Comparison of ENCODE assay signal across 1 cellular context in the genomic region with DNA sequence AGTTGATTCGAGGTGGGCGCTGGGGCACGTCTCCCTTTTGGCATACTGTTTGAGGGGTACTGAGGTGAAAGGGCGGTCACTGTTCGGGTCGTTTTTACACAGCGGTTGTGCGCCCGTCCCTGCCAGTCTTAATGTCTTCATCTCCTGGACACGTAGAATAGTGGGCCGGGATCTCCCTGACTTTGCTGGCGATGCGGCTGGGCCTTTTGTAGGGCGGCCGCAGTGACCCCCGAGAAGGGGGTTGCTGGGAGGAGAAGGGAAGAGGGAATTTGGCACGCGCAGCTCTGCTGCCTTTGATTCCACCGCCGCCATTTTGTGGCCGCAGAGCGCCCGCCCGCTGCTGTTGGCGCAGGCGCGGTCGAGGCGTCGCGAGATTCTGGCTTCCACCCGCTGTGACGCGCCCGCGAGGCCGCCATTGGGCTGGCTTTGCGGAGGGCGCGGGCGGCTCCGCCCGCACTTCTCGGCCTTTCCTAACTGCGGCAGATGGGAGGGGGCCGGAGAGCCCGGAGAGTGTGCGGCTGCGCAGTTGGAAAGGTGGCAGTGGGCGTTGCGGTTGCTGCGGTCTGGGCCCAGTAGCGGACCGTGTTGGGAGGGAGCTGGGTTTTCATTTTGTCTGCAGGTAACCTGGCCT.
TF ChIP-seq lines count a peak whose summit lies in the region.

No MANE protein-coding gene starts in this region.

TF ChIP-seq in HepG2, 621 proteins besides CTCF, POLR2A, EP300 and RAD21 (continued from another document and continues in another):
- TF ChIP-seq, protein P1, sequence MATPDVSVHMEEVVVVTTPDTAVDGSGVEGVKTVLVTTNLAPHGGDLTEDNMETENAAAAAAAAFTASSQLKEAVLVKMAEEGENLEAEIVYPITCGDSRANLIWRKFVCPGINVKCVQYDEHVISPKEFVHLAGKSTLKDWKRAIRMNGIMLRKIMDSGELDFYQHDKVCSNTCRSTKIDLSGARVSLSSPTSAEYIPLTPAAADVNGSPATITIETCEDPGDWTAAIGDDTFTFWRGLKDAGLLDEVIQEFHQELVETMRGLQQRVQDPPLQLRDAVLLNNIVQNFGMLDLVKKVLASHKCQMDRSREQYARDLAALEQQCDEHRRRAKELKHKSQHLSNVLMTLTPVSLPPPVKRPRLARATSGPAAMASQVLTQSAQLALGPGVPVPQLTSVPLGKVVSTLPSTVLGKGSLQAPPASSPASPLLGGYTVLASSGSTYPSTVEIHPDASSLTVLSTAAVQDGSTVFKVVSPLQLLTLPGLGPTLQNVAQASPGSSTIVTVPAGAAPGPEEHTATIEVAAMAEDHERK (CRISPR knock-in tag; IDR thresholded peaks at IDR 0.05; ENCODE audit: low read depth): no peak
- TF ChIP-seq ZSCAN29 (CRISPR knock-in tag; conservative IDR thresholded peaks at IDR 0.05) (no peak), CREM (IDR thresholded peaks at IDR 0.05) (no peak), CREM (CRISPR knock-in tag; IDR thresholded peaks at IDR 0.05) (no peak), ZNF598 (CRISPR knock-in tag; IDR thresholded peaks at IDR 0.05; ENCODE audit: borderline replicate concordance) (no peak), NCOA1 (CRISPR knock-in tag; IDR thresholded peaks at IDR 0.05) (no peak), ZBTB21 (CRISPR knock-in tag; IDR thresholded peaks at IDR 0.05) (no peak), ADNP (CRISPR knock-in tag; IDR thresholded peaks at IDR 0.05) (no peak), HNRNPK (IDR thresholded peaks at IDR 0.05; ENCODE audit: low read depth, low read length, poor library complexity, severe bottlenecking) (peak; percentile 71), AKAP8 (CRISPR knock-in tag; IDR thresholded peaks at IDR 0.05) (no peak; the same call in 1 of the 2 replicates), ZNF773 (CRISPR knock-in tag; IDR thresholded peaks at IDR 0.05; ENCODE audit: borderline replicate concordance) (no peak), ZNF101 (CRISPR knock-in tag; IDR thresholded peaks at IDR 0.05; ENCODE audit: borderline replicate concordance, low read depth) (no peak), KLF13 (CRISPR knock-in tag; IDR thresholded peaks at IDR 0.05) (no peak), ZNF703 (CRISPR knock-in tag; IDR thresholded peaks at IDR 0.05; ENCODE audit: borderline replicate concordance) (0 out of 2 replicates have a peak, but pooled peaks have one; percentile 79), FOXP1 (IDR thresholded peaks at IDR 0.05) (no peak), FOXP1 (CRISPR knock-in tag; IDR thresholded peaks at IDR 0.05) (no peak), TBX3 (IDR thresholded peaks at IDR 0.05; ENCODE audit: borderline replicate concordance) (no peak), TBX2 (CRISPR knock-in tag; IDR thresholded peaks at IDR 0.05; ENCODE audit: borderline replicate concordance) (peak; percentile 35), HDAC1 (CRISPR knock-in tag; IDR thresholded peaks at IDR 0.05) (no peak), MED13 (CRISPR knock-in tag; IDR thresholded peaks at IDR 0.05) (no peak), ZNF543 (CRISPR knock-in tag; IDR thresholded peaks at IDR 0.05) (no peak), TEAD3 (CRISPR knock-in tag; optimal IDR thresholded peaks at IDR 0.05; ENCODE audit: borderline replicate concordance) (peak; percentile 29), MED8 (CRISPR knock-in tag; IDR thresholded peaks at IDR 0.05; ENCODE audit: insufficient replicate concordance) (no peak), BRCA1 (CRISPR knock-in tag; IDR thresholded peaks at IDR 0.05) (no peak; the same call in 1 of the 2 replicates), ZFAT (CRISPR knock-in tag; conservative IDR thresholded peaks at IDR 0.05) (no peak), ZNF234 (CRISPR knock-in tag; conservative IDR thresholded peaks at IDR 0.05) (no peak), ZMYM4 (CRISPR knock-in tag; IDR thresholded peaks at IDR 0.05) (peak; percentile 44), ZNF737 (CRISPR knock-in tag; IDR thresholded peaks at IDR 0.05; ENCODE audit: borderline replicate concordance) (no peak), SRY (CRISPR knock-in tag; IDR thresholded peaks at IDR 0.05) (no peak; the same call in 1 of the 2 replicates), ZNF251 (CRISPR knock-in tag; IDR thresholded peaks at IDR 0.05) (no peak), ESRRA (CRISPR knock-in tag; IDR thresholded peaks at IDR 0.05; ENCODE audit: low read depth) (no peak), ZNF607 (CRISPR knock-in tag; IDR thresholded peaks at IDR 0.05; ENCODE audit: borderline replicate concordance) (no peak), ZNF256 (CRISPR knock-in tag; conservative IDR thresholded peaks at IDR 0.05) (no peak), ZNF614 (CRISPR knock-in tag; IDR thresholded peaks at IDR 0.05; ENCODE audit: borderline replicate concordance) (no peak), ZNF724P (CRISPR knock-in tag; IDR thresholded peaks at IDR 0.05; ENCODE audit: borderline replicate concordance) (no peak), TARDBP (CRISPR knock-in tag; IDR thresholded peaks at IDR 0.05) (0 out of 2 replicates have a peak, but pooled peaks have one; percentile 20), ARNT (IDR thresholded peaks at IDR 0.05) (no peak), FOXM1 (CRISPR knock-in tag; IDR thresholded peaks at IDR 0.05) (no peak)
- TF ChIP-seq, protein P2, sequence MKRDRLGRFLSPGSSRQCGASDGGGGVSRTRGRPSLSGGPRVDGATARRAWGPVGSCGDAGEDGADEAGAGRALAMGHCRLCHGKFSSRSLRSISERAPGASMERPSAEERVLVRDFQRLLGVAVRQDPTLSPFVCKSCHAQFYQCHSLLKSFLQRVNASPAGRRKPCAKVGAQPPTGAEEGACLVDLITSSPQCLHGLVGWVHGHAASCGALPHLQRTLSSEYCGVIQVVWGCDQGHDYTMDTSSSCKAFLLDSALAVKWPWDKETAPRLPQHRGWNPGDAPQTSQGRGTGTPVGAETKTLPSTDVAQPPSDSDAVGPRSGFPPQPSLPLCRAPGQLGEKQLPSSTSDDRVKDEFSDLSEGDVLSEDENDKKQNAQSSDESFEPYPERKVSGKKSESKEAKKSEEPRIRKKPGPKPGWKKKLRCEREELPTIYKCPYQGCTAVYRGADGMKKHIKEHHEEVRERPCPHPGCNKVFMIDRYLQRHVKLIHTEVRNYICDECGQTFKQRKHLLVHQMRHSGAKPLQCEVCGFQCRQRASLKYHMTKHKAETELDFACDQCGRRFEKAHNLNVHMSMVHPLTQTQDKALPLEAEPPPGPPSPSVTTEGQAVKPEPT (CRISPR knock-in tag; IDR thresholded peaks at IDR 0.05; ENCODE audit: low read depth): no peak; the same call in 1 of the 2 replicates
- TF ChIP-seq, protein P3, sequence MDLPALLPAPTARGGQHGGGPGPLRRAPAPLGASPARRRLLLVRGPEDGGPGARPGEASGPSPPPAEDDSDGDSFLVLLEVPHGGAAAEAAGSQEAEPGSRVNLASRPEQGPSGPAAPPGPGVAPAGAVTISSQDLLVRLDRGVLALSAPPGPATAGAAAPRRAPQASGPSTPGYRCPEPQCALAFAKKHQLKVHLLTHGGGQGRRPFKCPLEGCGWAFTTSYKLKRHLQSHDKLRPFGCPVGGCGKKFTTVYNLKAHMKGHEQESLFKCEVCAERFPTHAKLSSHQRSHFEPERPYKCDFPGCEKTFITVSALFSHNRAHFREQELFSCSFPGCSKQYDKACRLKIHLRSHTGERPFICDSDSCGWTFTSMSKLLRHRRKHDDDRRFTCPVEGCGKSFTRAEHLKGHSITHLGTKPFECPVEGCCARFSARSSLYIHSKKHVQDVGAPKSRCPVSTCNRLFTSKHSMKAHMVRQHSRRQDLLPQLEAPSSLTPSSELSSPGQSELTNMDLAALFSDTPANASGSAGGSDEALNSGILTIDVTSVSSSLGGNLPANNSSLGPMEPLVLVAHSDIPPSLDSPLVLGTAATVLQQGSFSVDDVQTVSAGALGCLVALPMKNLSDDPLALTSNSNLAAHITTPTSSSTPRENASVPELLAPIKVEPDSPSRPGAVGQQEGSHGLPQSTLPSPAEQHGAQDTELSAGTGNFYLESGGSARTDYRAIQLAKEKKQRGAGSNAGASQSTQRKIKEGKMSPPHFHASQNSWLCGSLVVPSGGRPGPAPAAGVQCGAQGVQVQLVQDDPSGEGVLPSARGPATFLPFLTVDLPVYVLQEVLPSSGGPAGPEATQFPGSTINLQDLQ (CRISPR knock-in tag; IDR thresholded peaks at IDR 0.05): no peak; the same call in 1 of the 2 replicates
- TF ChIP-seq, protein P4, sequence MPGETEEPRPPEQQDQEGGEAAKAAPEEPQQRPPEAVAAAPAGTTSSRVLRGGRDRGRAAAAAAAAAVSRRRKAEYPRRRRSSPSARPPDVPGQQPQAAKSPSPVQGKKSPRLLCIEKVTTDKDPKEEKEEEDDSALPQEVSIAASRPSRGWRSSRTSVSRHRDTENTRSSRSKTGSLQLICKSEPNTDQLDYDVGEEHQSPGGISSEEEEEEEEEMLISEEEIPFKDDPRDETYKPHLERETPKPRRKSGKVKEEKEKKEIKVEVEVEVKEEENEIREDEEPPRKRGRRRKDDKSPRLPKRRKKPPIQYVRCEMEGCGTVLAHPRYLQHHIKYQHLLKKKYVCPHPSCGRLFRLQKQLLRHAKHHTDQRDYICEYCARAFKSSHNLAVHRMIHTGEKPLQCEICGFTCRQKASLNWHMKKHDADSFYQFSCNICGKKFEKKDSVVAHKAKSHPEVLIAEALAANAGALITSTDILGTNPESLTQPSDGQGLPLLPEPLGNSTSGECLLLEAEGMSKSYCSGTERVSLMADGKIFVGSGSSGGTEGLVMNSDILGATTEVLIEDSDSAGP (CRISPR knock-in tag; IDR thresholded peaks at IDR 0.05; ENCODE audit: borderline replicate concordance): peak; percentile 69; the same call in 1 of the 2 replicates
- TF ChIP-seq, protein P5, sequence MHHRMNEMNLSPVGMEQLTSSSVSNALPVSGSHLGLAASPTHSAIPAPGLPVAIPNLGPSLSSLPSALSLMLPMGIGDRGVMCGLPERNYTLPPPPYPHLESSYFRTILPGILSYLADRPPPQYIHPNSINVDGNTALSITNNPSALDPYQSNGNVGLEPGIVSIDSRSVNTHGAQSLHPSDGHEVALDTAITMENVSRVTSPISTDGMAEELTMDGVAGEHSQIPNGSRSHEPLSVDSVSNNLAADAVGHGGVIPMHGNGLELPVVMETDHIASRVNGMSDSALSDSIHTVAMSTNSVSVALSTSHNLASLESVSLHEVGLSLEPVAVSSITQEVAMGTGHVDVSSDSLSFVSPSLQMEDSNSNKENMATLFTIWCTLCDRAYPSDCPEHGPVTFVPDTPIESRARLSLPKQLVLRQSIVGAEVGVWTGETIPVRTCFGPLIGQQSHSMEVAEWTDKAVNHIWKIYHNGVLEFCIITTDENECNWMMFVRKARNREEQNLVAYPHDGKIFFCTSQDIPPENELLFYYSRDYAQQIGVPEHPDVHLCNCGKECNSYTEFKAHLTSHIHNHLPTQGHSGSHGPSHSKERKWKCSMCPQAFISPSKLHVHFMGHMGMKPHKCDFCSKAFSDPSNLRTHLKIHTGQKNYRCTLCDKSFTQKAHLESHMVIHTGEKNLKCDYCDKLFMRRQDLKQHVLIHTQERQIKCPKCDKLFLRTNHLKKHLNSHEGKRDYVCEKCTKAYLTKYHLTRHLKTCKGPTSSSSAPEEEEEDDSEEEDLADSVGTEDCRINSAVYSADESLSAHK (CRISPR knock-in tag; IDR thresholded peaks at IDR 0.05; ENCODE audit: borderline replicate concordance): no peak
- TF ChIP-seq, protein P6, sequence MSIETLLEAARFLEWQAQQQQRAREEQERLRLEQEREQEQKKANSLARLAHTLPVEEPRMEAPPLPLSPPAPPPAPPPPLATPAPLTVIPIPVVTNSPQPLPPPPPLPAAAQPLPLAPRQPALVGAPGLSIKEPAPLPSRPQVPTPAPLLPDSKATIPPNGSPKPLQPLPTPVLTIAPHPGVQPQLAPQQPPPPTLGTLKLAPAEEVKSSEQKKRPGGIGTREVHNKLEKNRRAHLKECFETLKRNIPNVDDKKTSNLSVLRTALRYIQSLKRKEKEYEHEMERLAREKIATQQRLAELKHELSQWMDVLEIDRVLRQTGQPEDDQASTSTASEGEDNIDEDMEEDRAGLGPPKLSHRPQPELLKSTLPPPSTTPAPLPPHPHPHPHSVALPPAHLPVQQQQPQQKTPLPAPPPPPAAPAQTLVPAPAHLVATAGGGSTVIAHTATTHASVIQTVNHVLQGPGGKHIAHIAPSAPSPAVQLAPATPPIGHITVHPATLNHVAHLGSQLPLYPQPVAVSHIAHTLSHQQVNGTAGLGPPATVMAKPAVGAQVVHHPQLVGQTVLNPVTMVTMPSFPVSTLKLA (IDR thresholded peaks at IDR 0.05): no peak
- TF ChIP-seq, protein P7, sequence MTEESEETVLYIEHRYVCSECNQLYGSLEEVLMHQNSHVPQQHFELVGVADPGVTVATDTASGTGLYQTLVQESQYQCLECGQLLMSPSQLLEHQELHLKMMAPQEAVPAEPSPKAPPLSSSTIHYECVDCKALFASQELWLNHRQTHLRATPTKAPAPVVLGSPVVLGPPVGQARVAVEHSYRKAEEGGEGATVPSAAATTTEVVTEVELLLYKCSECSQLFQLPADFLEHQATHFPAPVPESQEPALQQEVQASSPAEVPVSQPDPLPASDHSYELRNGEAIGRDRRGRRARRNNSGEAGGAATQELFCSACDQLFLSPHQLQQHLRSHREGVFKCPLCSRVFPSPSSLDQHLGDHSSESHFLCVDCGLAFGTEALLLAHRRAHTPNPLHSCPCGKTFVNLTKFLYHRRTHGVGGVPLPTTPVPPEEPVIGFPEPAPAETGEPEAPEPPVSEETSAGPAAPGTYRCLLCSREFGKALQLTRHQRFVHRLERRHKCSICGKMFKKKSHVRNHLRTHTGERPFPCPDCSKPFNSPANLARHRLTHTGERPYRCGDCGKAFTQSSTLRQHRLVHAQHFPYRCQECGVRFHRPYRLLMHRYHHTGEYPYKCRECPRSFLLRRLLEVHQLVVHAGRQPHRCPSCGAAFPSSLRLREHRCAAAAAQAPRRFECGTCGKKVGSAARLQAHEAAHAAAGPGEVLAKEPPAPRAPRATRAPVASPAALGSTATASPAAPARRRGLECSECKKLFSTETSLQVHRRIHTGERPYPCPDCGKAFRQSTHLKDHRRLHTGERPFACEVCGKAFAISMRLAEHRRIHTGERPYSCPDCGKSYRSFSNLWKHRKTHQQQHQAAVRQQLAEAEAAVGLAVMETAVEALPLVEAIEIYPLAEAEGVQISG (CRISPR knock-in tag; IDR thresholded peaks at IDR 0.05): peak; percentile 3; the same call in 1 of the 2 replicates
- TF ChIP-seq, protein P8, sequence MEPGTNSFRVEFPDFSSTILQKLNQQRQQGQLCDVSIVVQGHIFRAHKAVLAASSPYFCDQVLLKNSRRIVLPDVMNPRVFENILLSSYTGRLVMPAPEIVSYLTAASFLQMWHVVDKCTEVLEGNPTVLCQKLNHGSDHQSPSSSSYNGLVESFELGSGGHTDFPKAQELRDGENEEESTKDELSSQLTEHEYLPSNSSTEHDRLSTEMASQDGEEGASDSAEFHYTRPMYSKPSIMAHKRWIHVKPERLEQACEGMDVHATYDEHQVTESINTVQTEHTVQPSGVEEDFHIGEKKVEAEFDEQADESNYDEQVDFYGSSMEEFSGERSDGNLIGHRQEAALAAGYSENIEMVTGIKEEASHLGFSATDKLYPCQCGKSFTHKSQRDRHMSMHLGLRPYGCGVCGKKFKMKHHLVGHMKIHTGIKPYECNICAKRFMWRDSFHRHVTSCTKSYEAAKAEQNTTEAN (CRISPR knock-in tag; conservative IDR thresholded peaks at IDR 0.05): no peak
- TF ChIP-seq, protein P9, sequence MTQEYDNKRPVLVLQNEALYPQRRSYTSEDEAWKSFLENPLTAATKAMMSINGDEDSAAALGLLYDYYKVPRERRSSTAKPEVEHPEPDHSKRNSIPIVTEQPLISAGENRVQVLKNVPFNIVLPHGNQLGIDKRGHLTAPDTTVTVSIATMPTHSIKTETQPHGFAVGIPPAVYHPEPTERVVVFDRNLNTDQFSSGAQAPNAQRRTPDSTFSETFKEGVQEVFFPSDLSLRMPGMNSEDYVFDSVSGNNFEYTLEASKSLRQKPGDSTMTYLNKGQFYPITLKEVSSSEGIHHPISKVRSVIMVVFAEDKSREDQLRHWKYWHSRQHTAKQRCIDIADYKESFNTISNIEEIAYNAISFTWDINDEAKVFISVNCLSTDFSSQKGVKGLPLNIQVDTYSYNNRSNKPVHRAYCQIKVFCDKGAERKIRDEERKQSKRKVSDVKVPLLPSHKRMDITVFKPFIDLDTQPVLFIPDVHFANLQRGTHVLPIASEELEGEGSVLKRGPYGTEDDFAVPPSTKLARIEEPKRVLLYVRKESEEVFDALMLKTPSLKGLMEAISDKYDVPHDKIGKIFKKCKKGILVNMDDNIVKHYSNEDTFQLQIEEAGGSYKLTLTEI (CRISPR knock-in tag; conservative IDR thresholded peaks at IDR 0.05): no peak
